Comparison of ENCODE assay signal across 31 cellular contexts in the genomic region with DNA sequence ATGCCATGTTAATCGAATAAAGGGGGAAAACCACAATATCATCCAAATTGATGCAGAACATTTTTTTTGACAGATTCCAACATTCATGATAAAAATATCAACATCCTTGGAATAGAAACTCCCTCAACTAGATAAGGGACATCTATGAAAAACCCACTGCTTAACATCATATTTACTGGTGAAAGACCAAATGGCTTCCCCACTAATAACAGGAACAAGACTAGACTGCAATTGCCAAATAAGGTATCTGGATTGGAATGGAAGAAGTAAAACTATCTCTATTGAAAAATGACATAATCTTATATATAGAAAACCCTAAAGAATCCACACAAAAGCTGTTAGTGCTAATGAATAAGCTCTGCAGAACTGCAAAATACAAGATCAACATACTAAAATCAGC.
"Had no signal": no experiment of that assay in that cellular context is flagged by ENCODE, and none has a peak within 500 bp of the region (broad histone marks: within the 10 kb centered on the region; RNA-seq: fewer than 3 reads in every experiment).

No MANE protein-coding gene starts in this region.

- H3K9me3 Mint-ChIP-seq: effector memory CD8-positive, alpha-beta T cell; natural killer cell treated with Interleukin-12 subunit alpha and Interleukin-12 subunit beta and Interleukin-15 and Interleukin-18, amount 100 ng/mL, for 72 hours had no signal

- H3K36me3 ChIP-seq: ascending aorta, cardiac muscle cell, gastrocnemius medialis, left ventricle myocardium inferior, right atrium auricular region, thoracic aorta, vagina had no signal

- H3K4me3 ChIP-seq: ascending aorta, cardiac muscle cell, coronary artery, dorsolateral prefrontal cortex, gastrocnemius medialis, left ventricle myocardium inferior, lung, mucosa of descending colon, right atrium auricular region, smooth muscle cell, thoracic aorta, vagina had no signal

- H3K4me2 ChIP-seq: smooth muscle cell had no signal

- H3K27ac Mint-ChIP-seq: activated CD4-positive, alpha-beta T cell treated with anti-CD3 and anti-CD28 coated beads for 36 hours; activated CD8-positive, alpha-beta memory T cell treated with anti-CD3 and anti-CD28 coated beads, Interleukin-2, amount 10 ng/mL, durations not matched to agents 7 days and 5 days; activated CD8-positive, alpha-beta T cell treated with anti-CD3 and anti-CD28 coated beads, Interleukin-2, amount 10 ng/mL, durations not matched to agents 7 days and 5 days; activated naive CD4-positive, alpha-beta T cell treated with anti-CD3 and anti-CD28 coated beads, Interleukin-2, amount 10 ng/mL, durations not matched to agents 7 days and 5 days; activated T-helper 1 cell treated with anti-CD3 and anti-CD28 coated beads, Interleukin-12 subunit alpha, Interleukin-12 subunit beta, Interleukin-2, Interleukin-4 antibody, amounts not matched to agents 30 ng/mL and 10 ng/mL and 1 ng/mL, durations not matched to agents 14 hours and 24 hours and 36 hours; brain; T-helper 2 cell treated with Interferon-gamma antibody and Interleukin-4, amounts not matched to agents 5 μg/mL and 100 μg/mL, for 36 hours; type B pancreatic cell had no signal

- ATAC-seq: activated CD8-positive, alpha-beta memory T cell treated with anti-CD3 and anti-CD28 coated beads, Interleukin-2, amount 10 ng/mL, durations not matched to agents 7 days and 5 days; activated CD8-positive, alpha-beta T cell treated with anti-CD3 and anti-CD28 coated beads, Interleukin-2, amount 10 ng/mL, durations not matched to agents 7 days and 5 days; effector memory CD8-positive, alpha-beta T cell; gastrocnemius medialis; mucosa of descending colon had no signal

- H3K27me3 ChIP-seq: ascending aorta, cardiac muscle cell, dorsolateral prefrontal cortex, gastrocnemius medialis, right atrium auricular region, vagina had no signal

- H3K27me3 Mint-ChIP-seq: activated CD4-positive, alpha-beta T cell treated with anti-CD3 and anti-CD28 coated beads for 36 hours; activated CD8-positive, alpha-beta memory T cell treated with anti-CD3 and anti-CD28 coated beads, Interleukin-2, amount 10 ng/mL, durations not matched to agents 7 days and 5 days; activated naive CD4-positive, alpha-beta T cell treated with anti-CD3 and anti-CD28 coated beads, Interleukin-2, amount 10 ng/mL, durations not matched to agents 7 days and 5 days; brain; effector memory CD8-positive, alpha-beta T cell; natural killer cell treated with Interleukin-12 subunit alpha and Interleukin-12 subunit beta and Interleukin-15 and Interleukin-18, amount 100 ng/mL, for 72 hours; type B pancreatic cell had no signal

- DNase-seq: activated CD4-positive, alpha-beta T cell treated with anti-CD3 and anti-CD28 coated beads for 36 hours; activated CD4-positive, CD25-positive, alpha-beta regulatory T cell; activated CD8-positive, alpha-beta memory T cell treated with anti-CD3 and anti-CD28 coated beads, Interleukin-2, amount 10 ng/mL, durations not matched to agents 7 days and 5 days; activated CD8-positive, alpha-beta T cell treated with anti-CD3 and anti-CD28 coated beads, Interleukin-2, amount 10 ng/mL, durations not matched to agents 7 days and 5 days; activated gamma-delta T cell; activated naive CD4-positive, alpha-beta T cell treated with anti-CD3 and anti-CD28 coated beads, Interleukin-2, amount 10 ng/mL, durations not matched to agents 7 days and 5 days; activated T-cell treated with anti-CD3 and anti-CD28 coated beads for 4 hours; cerebellar nuclear complex; dorsolateral prefrontal cortex; effector memory CD8-positive, alpha-beta T cell; erythroblast; gastrocnemius medialis; glutamatergic neuron; left ventricle myocardium inferior; mucosa of descending colon; stimulated activated CD4-positive, alpha-beta T cell treated with anti-CD3 and anti-CD28 coated beads, Interleukin-1b, Interleukin-23, amount 100 ng/mL, for 48 hours; stimulated activated naive CD4-positive, alpha-beta T cell treated with Interleukin-2 at 50 U/mL for 16 hours; T-helper 1 cell had no signal

- H3K9me3 ChIP-seq: ascending aorta, gastrocnemius medialis, mucosa of descending colon, thoracic aorta, vagina had no signal

- H3K27ac ChIP-seq: cardiac muscle cell, coronary artery, gastrocnemius medialis, left ventricle myocardium inferior, right atrium auricular region, vagina had no signal

- H3K4me3 Mint-ChIP-seq: activated CD4-positive, alpha-beta T cell treated with anti-CD3 and anti-CD28 coated beads for 36 hours; activated CD8-positive, alpha-beta memory T cell treated with anti-CD3 and anti-CD28 coated beads, Interleukin-2, amount 10 ng/mL, durations not matched to agents 7 days and 5 days; activated CD8-positive, alpha-beta T cell treated with anti-CD3 and anti-CD28 coated beads, Interleukin-2, amount 10 ng/mL, durations not matched to agents 7 days and 5 days; activated naive CD4-positive, alpha-beta T cell treated with anti-CD3 and anti-CD28 coated beads, Interleukin-2, amount 10 ng/mL, durations not matched to agents 7 days and 5 days; activated T-helper 1 cell treated with anti-CD3 and anti-CD28 coated beads, Interleukin-12 subunit alpha, Interleukin-12 subunit beta, Interleukin-2, Interleukin-4 antibody, amounts not matched to agents 30 ng/mL and 10 ng/mL and 1 ng/mL, durations not matched to agents 14 hours and 24 hours and 36 hours; brain; T-helper 2 cell treated with Interferon-gamma antibody and Interleukin-4, amounts not matched to agents 5 μg/mL and 100 μg/mL, for 36 hours; type B pancreatic cell had no signal
